ENCODE assay signal across 9 cellular contexts in genomic region chr19:36152886-36153525, GRCh38. TPM values are rescaled to one million over a fixed set of nuclear protein-coding genes. Genes with fewer than 3 reads are reported as not detected.
A peak's percentile ranks its signal among the peaks of the same experiment; 100 is the strongest.
DNase-seq lines count a peak whose midpoint lies in the region; ATAC-seq and TF ChIP-seq lines count a peak whose summit lies in the region.
"Had no signal": no experiment of that assay in that cellular context is flagged by ENCODE, and none has a peak within 500 bp of the region (broad histone marks: within the 10 kb centered on the region; RNA-seq: fewer than 3 reads in every experiment).

No MANE protein-coding gene starts in this region.

- ATAC-seq in lung (ENCODE audit: insufficient read depth, low FRiP score) (no peak), GM18858 (IDR thresholded peaks at IDR 0.05; ENCODE audit: unreplicated experiment) (no peak)
- ATAC-seq: activated CD4-positive, CD25-positive, alpha-beta regulatory T cell treated with anti-CD3 and anti-CD28 coated beads, Interleukin-2, amount 50 U/mL, for 24 hours had no signal

- intact Hi-C loops in dorsolateral prefrontal cortex (cut with DNase I), result no loop called here

- H3K4me3 ChIP-seq in dorsolateral prefrontal cortex (peak overlapping the region in 54 of 59 donors; percentile 12 to 71 (median 53)), lung (peak overlapping the region; percentile 51), urinary bladder (ENCODE audit: low read depth, low read length) (peak overlapping the region; percentile 49)

- no peak for TF ChIP-seq CTCF in dorsolateral prefrontal cortex (IDR thresholded peaks at IDR 0.05 in 54 of 56, conservative IDR thresholded peaks at IDR 0.05 in 2 of 56; ENCODE audit: low read depth in 1 of 56, partially characterized antibody in 56 of 56)
- TF ChIP-seq CTCF in lung (IDR thresholded peaks at IDR 0.05; ENCODE audit: control extremely low read depth, extremely low read depth), result no peak

- H3K36me3 ChIP-seq in lung (ENCODE audit: control insufficient read depth in 2 of 2, insufficient read depth in 2 of 2, low read length in 2 of 2), result peaks cover 0 to 32% of the 10 kb centered on the region in 2 donors
- H3K36me3 ChIP-seq in urinary bladder (ENCODE audit: insufficient read depth), result peaks cover 2% of the 10 kb centered on the region

- DNase-seq in dorsolateral prefrontal cortex (no peak), lung (ENCODE audit: low spot score) (no peak), LoVo (ENCODE audit: low spot score) (no peak)
- DNase-seq: erythroblast, midbrain, NCI-H187 treated with DMSO at 0.1 percent for 48 hours had no signal

- H3K27ac ChIP-seq in dorsolateral prefrontal cortex, result peak overlapping the region in 57 of 59 donors; percentile 16 to 93 (median 82)
- H3K27ac ChIP-seq in lung (ENCODE audit: low read depth in 1 of 2, low read length in 1 of 2), result peak overlapping the region; percentile 95 to 99
- peak overlapping the region; percentile 99 for H3K27ac ChIP-seq in urinary bladder (ENCODE audit: low read depth)

- H3K27me3 ChIP-seq in dorsolateral prefrontal cortex (no peaks in the 10 kb centered on the region), lung (ENCODE audit: control insufficient read depth, insufficient read depth) (no peaks in the 10 kb centered on the region)

- 82 to 83% methylated on average over 12 of the region's 12 CpGs for WGBS in lung, 2 donors
- 76% methylated on average over 12 of the region's 12 CpGs for WGBS in urinary bladder

- no peaks in the 10 kb centered on the region for H3K9me3 ChIP-seq in lung (ENCODE audit: control insufficient read depth in 2 of 2, insufficient read depth in 1 of 2, low read length in 1 of 2)

- H3K4me1 ChIP-seq in lung (ENCODE audit: control insufficient read depth in 2 of 2, insufficient read depth in 2 of 2, low read length in 2 of 2) (peaks cover 3 to 9% of the 10 kb centered on the region in 2 donors), urinary bladder (ENCODE audit: insufficient read depth) (no peaks in the 10 kb centered on the region)

RNA-seq across cellular contexts. Expression of gene COX7A1, which starts 0.8 kb away (rescaled TPM):
- 100 to 1,000 TPM in 85 of 120 experiments, 10 to 100 TPM in 35; 37.0 to 216 (median 117) TPM for total RNA-seq in dorsolateral prefrontal cortex
- 10 to 100 TPM; 13.0 to 53.1 TPM for total RNA-seq in lung
- polyA plus RNA-seq in lung, result 10 to 100 TPM; 24.9 to 47.1 TPM
- 15.1 TPM for total RNA-seq in urinary bladder
- 92.0 TPM for polyA plus RNA-seq in urinary bladder

RNA-seq across cellular contexts. Expression of gene CAPNS1, which starts 13.1 kb away (rescaled TPM):
- total RNA-seq in dorsolateral prefrontal cortex, result 100 to 1,000 TPM; 254 to 668 (median 504) TPM
- total RNA-seq in lung, result 100 to 1,000 TPM; 201 to 743 TPM
- polyA plus RNA-seq in lung, result 100 to 1,000 TPM; 654 to 689 TPM
- total RNA-seq in urinary bladder, result 132 TPM
- 665 TPM for polyA plus RNA-seq in urinary bladder

RNA-seq across cellular contexts. Expression of gene TBCB, which starts 37.7 kb away (rescaled TPM):
- 100 to 1,000 TPM; 145 to 409 (median 268) TPM for total RNA-seq in dorsolateral prefrontal cortex
- 100 to 1,000 TPM in 1 of 2 donors, 10 to 100 TPM in 1; 63.1 to 169 TPM for total RNA-seq in lung
- polyA plus RNA-seq in lung, result 100 to 1,000 TPM; 132 to 213 TPM
- total RNA-seq in urinary bladder, result 80.6 TPM
- 278 TPM for polyA plus RNA-seq in urinary bladder

RNA-seq across cellular contexts. Expression of gene POLR2I, which starts 38.3 kb away (rescaled TPM):
- 100 to 1,000 TPM in 77 of 120 experiments, 10 to 100 TPM in 43; 61.9 to 165 (median 106) TPM for total RNA-seq in dorsolateral prefrontal cortex
- 100 to 1,000 TPM in 1 of 2 donors, 10 to 100 TPM in 1; 83.1 to 101 TPM for total RNA-seq in lung
- polyA plus RNA-seq in lung, result 10 to 100 TPM; 65.1 to 96.6 TPM
- total RNA-seq in urinary bladder, result 44.5 TPM
- 78.9 TPM for polyA plus RNA-seq in urinary bladder

RNA-seq across cellular contexts. Expression of gene OVOL3, which starts 42.1 kb away (rescaled TPM):
- total RNA-seq in dorsolateral prefrontal cortex (not detected), lung (not detected), urinary bladder (not detected)
- polyA plus RNA-seq in lung (not detected), urinary bladder (not detected)
